ENCODE assay signal across 20 cellular contexts in the genomic region with DNA sequence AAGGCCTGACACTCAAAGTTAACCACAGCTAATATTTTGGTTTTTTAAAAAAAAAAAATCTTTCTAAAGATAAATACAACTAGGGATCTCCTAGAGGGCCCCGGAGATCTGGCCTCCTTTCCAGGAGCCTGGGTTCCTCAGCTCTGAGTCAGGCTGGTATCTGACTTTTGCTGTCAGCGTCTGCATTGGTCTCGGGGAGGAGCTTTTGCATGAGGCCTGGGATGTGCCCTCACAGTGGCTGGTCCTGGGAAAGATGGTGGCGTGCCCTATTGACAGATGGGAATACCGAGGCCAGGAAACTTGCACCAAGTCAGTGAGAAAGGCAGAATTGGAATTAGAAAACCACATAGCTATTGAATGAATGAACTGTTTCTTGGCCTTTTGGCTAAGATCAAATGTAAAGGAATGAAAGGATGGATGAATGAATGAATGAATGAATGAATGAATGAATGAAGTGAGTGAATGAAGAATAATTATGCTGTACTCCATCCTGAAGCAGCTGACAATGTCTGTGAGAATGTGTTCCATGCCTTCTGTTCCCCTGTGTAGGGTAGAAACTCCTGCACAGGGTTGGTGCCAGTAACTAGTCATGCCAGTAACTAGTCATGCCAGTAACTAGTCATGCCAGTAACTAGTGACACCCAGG.
"Had no signal": no experiment of that assay in that cellular context is flagged by ENCODE, and none has a peak within 500 bp of the region (broad histone marks: within the 10 kb centered on the region; RNA-seq: fewer than 3 reads in every experiment).

No MANE protein-coding gene starts in this region.

- H3K36me3 ChIP-seq: cardiac muscle cell, esophagus squamous epithelium, gastrocnemius medialis, heart right ventricle, left ventricle myocardium inferior, ovary, tibial artery, WERI-Rb-1 had no signal

- H3K27ac ChIP-seq: cardiac muscle cell, esophagus squamous epithelium, gastrocnemius medialis, heart right ventricle, left ventricle myocardium inferior, ovary, tibial artery, WERI-Rb-1 had no signal

- H3K4me1 ChIP-seq: gastrocnemius medialis, heart right ventricle, left ventricle myocardium inferior, tibial artery had no signal

- H3K9me3 ChIP-seq: esophagus squamous epithelium, gastrocnemius medialis, heart right ventricle, left ventricle myocardium inferior, ovary, tibial artery had no signal

- H3K4me3 ChIP-seq: cardiac muscle cell, esophagus squamous epithelium, gastrocnemius medialis, heart right ventricle, left ventricle myocardium inferior, ovary, tibial artery had no signal

- H3K27me3 ChIP-seq: cardiac muscle cell, heart right ventricle, ovary had no signal

- DNase-seq: activated CD4-positive, alpha-beta T cell treated with anti-CD3 and anti-CD28 coated beads for 4 hours; activated CD8-positive, alpha-beta memory T cell treated with anti-CD3 and anti-CD28 coated beads, Interleukin-2, amount 50 U/mL, for 4 hours; activated CD8-positive, alpha-beta T cell treated with anti-CD3 and anti-CD28 coated beads for 36 hours; activated gamma-delta T cell treated with Interleukin-2 at 50 U/mL for 16 hours; activated naive CD8-positive, alpha-beta T cell treated with anti-CD3 and anti-CD28 coated beads for 36 hours; activated T-cell treated with anti-CD3 and anti-CD28 coated beads, Interleukin-2, amount 50 U/mL, for 72 hours; esophagus squamous epithelium; gastrocnemius medialis; heart right ventricle; islet precursor cell; left ventricle myocardium inferior; mesenchymal stem cell; nephron progenitor cell; ovary; small intestine; stimulated activated CD4-positive, alpha-beta T cell treated with anti-CD3 and anti-CD28 coated beads, Interleukin-1b, Interleukin-23, amount 100 ng/mL, for 48 hours; T-helper 1 cell; tibial artery; WERI-Rb-1 had no signal
